18 cellular contexts compared by ENCODE assay signal in the genomic region with DNA sequence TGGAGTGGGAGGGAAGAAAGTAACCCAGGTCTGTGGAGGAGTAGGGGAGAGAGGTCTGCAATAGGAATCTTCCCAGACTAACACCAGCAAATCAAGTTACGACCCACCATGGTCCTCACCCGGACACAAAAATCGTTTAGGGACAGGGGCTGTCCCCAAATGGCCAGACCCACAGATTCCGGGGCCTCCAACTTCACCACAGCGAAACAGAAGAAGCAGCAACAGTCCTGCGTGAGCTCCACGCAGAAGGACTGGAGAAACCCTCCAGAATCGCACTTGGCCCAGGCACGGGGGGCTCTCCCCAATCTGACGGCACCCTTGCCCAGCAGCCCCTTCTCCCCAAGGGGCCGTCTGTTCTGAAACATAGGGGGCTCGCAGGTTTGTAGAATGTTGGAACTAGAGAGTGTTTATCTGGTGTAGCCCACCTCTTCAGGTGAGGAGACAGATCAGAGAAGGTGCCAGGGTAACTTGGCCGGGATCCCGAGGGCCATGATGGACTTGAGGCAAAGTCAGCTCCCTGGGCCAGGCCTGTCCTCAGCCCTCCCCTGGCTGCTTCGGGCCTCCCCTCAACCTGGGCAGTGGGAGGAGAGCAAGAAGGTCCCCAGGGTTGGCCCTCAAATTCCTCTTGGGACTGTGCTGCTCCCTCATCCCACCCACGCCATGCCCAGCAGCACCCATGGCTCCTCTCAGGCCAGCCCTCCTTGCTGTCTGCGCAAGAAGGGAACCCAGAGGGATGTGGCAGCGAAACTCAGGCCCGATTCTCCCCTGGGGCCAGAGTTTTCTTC.
DNase-seq lines count a peak whose midpoint lies in the region; ATAC-seq and TF ChIP-seq lines count a peak whose summit lies in the region.
"Had no signal": no experiment of that assay in that cellular context is flagged by ENCODE, and none has a peak within 500 bp of the region (broad histone marks: within the 10 kb centered on the region; RNA-seq: fewer than 3 reads in every experiment).

No MANE protein-coding gene starts in this region.

- peaks cover 7 to 15% of the 10 kb centered on the region in 2 donors for H3K36me3 Mint-ChIP-seq in activated T-cell treated with anti-CD3 and anti-CD28 coated beads, Interleukin-2, amount 50 U/mL, for 72 hours (ENCODE audit: insufficient read depth in 2 of 2)
- peaks cover 60% of the 10 kb centered on the region for H3K36me3 Mint-ChIP-seq in dendritic cell treated with granulocyte-macrophage colony-stimulating factor and Interleukin-4, amounts not matched to agents 40 ng/mL and 50 ng/mL, for 4 days (ENCODE audit: low read depth)

- TF ChIP-seq CTCF in GM20000 (IDR thresholded peaks at IDR 0.05; ENCODE audit: extremely low read depth, missing control alignments), result no peak

- H3K4me1 Mint-ChIP-seq in activated T-cell treated with anti-CD3 and anti-CD28 coated beads, Interleukin-2, amount 50 U/mL, for 72 hours (ENCODE audit: low read depth), result peaks cover 59% of the 10 kb centered on the region
- peaks cover 75% of the 10 kb centered on the region for H3K4me1 Mint-ChIP-seq in dendritic cell treated with granulocyte-macrophage colony-stimulating factor and Interleukin-4, amounts not matched to agents 40 ng/mL and 50 ng/mL, for 4 days (ENCODE audit: low read depth)

- H3K27me3 Mint-ChIP-seq in activated T-cell treated with anti-CD3 and anti-CD28 coated beads, Interleukin-2, amount 50 U/mL, for 72 hours (ENCODE audit: low read depth), result no peaks in the 10 kb centered on the region
- peaks cover 7% of the 10 kb centered on the region for H3K27me3 Mint-ChIP-seq in dendritic cell treated with granulocyte-macrophage colony-stimulating factor and Interleukin-4, amounts not matched to agents 40 ng/mL and 50 ng/mL, for 4 days

- ATAC-seq in activated T-cell treated with anti-CD3 and anti-CD28 coated beads, Interleukin-2, amount 50 U/mL, for 72 hours (replicated peaks in 1 of 2), result no peak
- no peak for ATAC-seq in HG03135 (IDR thresholded peaks at IDR 0.05; ENCODE audit: unreplicated experiment)

- intact Hi-C loops in dendritic cell treated with granulocyte-macrophage colony-stimulating factor and Interleukin-4, amounts not matched to agents 40 ng/mL and 50 ng/mL, for 4 days (cut with micrococcal nuclease), result no loop called here
- intact Hi-C loops in posterior vena cava (cut with DNase I), result no loop called here

- no peaks in the 10 kb centered on the region for H3K9me3 Mint-ChIP-seq in activated T-cell treated with anti-CD3 and anti-CD28 coated beads, Interleukin-2, amount 50 U/mL, for 72 hours
- H3K9me3 Mint-ChIP-seq in dendritic cell treated with granulocyte-macrophage colony-stimulating factor and Interleukin-4, amounts not matched to agents 40 ng/mL and 50 ng/mL, for 4 days, result peaks cover 10% of the 10 kb centered on the region

- DNase-seq in activated T-cell treated with anti-CD3 and anti-CD28 coated beads, Interleukin-2, amount 50 U/mL, for 48 hours, result peak; percentile 14 to 19
- DNase-seq in activated T-cell treated with anti-CD3 and anti-CD28 coated beads, Interleukin-2, amount 50 U/mL, for 72 hours, result no peak
- DNase-seq in GM20000 (ENCODE audit: low spot score), result peak; percentile 7
- peak; percentile 75 for DNase-seq in posterior vena cava (ENCODE audit: low spot score)
- DNase-seq in NCI-H146 (lab: John Stamatoyannopoulos, UW), result no peak
- DNase-seq in NCI-H510A treated with DMSO at 0.1 percent for 48 hours (lab: John Stamatoyannopoulos, UW), result no peak
- DNase-seq: amniotic stem cell; central memory CD4-positive, alpha-beta T cell; effector CD8-positive, alpha-beta T cell; heart left ventricle; mammary epithelial cell; NCI-H1694; NCI-H345; NK-92 treated with Interleukin-12 subunit alpha and Interleukin-12 subunit beta, amount 100 ng/mL, for 24 hours; retina; substantia nigra had no signal

- H3K4me3 Mint-ChIP-seq in activated T-cell treated with anti-CD3 and anti-CD28 coated beads, Interleukin-2, amount 50 U/mL, for 72 hours, result no peak overlapping the region
- no peak overlapping the region for H3K4me3 Mint-ChIP-seq in dendritic cell treated with granulocyte-macrophage colony-stimulating factor and Interleukin-4, amounts not matched to agents 40 ng/mL and 50 ng/mL, for 4 days

- no peak overlapping the region for H3K27ac Mint-ChIP-seq in activated T-cell treated with anti-CD3 and anti-CD28 coated beads, Interleukin-2, amount 50 U/mL, for 72 hours
- peak overlapping the region; percentile 84 for H3K27ac Mint-ChIP-seq in dendritic cell treated with granulocyte-macrophage colony-stimulating factor and Interleukin-4, amounts not matched to agents 40 ng/mL and 50 ng/mL, for 4 days

Comparison
In these comparisons a context has a peak if more than half of its experiments do, and no peak if none do; other contexts are left out.
1. DNase-seq: peak in activated T-cell treated with anti-CD3 and anti-CD28 coated beads, Interleukin-2, amount 50 U/mL, for 48 hours (2 of 2), GM20000 (single experiment) and posterior vena cava (single experiment); none in activated T-cell treated with anti-CD3 and anti-CD28 coated beads, Interleukin-2, amount 50 U/mL, for 72 hours (0 of 2), NCI-H146 (single experiment) and NCI-H510A treated with DMSO at 0.1 percent for 48 hours (single experiment).